ENCODE assay signal across 1 cellular context in genomic region chr17:38725066-38725465, GRCh38.
TF ChIP-seq lines count a peak whose summit lies in the region.

No MANE protein-coding gene starts in this region.

TF ChIP-seq in SK-N-SH, 30 proteins besides CTCF, POLR2A, EP300 and RAD21 (continued from another document):
- TF ChIP-seq, protein P1, sequence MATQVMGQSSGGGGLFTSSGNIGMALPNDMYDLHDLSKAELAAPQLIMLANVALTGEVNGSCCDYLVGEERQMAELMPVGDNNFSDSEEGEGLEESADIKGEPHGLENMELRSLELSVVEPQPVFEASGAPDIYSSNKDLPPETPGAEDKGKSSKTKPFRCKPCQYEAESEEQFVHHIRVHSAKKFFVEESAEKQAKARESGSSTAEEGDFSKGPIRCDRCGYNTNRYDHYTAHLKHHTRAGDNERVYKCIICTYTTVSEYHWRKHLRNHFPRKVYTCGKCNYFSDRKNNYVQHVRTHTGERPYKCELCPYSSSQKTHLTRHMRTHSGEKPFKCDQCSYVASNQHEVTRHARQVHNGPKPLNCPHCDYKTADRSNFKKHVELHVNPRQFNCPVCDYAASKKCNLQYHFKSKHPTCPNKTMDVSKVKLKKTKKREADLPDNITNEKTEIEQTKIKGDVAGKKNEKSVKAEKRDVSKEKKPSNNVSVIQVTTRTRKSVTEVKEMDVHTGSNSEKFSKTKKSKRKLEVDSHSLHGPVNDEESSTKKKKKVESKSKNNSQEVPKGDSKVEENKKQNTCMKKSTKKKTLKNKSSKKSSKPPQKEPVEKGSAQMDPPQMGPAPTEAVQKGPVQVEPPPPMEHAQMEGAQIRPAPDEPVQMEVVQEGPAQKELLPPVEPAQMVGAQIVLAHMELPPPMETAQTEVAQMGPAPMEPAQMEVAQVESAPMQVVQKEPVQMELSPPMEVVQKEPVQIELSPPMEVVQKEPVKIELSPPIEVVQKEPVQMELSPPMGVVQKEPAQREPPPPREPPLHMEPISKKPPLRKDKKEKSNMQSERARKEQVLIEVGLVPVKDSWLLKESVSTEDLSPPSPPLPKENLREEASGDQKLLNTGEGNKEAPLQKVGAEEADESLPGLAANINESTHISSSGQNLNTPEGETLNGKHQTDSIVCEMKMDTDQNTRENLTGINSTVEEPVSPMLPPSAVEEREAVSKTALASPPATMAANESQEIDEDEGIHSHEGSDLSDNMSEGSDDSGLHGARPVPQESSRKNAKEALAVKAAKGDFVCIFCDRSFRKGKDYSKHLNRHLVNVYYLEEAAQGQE (IDR thresholded peaks at IDR 0.05; ENCODE audit: low read depth, low read length), result no peak
- TF ChIP-seq RFX5 (IDR thresholded peaks at IDR 0.05; ENCODE audit: low read length) (peak; percentile 92), POLR2AphosphoS5 (IDR thresholded peaks at IDR 0.05; ENCODE audit: low read depth, low read length) (0 out of 2 replicates have a peak, but pooled peaks have one; percentile 19), MXI1 (IDR thresholded peaks at IDR 0.05; ENCODE audit: low read depth, low read length) (peak; percentile 44; the same call in 1 of the 2 replicates), NFIC (IDR thresholded peaks at IDR 0.05; ENCODE audit: borderline replicate concordance) (no peak), FOXJ3 (CRISPR knock-in tag; IDR thresholded peaks at IDR 0.05) (no peak), GABPA (IDR thresholded peaks at IDR 0.05; ENCODE audit: low read depth) (no peak), RCOR1 (IDR thresholded peaks at IDR 0.05; ENCODE audit: low read length) (no peak), FOXM1 (IDR thresholded peaks at IDR 0.05; ENCODE audit: low read depth) (no peak), JUND (IDR thresholded peaks at IDR 0.05) (no peak), MEF2A (IDR thresholded peaks at IDR 0.05; ENCODE audit: borderline replicate concordance, low read depth) (no peak)
- TF ChIP-seq, protein P2, sequence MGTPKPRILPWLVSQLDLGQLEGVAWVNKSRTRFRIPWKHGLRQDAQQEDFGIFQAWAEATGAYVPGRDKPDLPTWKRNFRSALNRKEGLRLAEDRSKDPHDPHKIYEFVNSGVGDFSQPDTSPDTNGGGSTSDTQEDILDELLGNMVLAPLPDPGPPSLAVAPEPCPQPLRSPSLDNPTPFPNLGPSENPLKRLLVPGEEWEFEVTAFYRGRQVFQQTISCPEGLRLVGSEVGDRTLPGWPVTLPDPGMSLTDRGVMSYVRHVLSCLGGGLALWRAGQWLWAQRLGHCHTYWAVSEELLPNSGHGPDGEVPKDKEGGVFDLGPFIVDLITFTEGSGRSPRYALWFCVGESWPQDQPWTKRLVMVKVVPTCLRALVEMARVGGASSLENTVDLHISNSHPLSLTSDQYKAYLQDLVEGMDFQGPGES (IDR thresholded peaks at IDR 0.05; ENCODE audit: low read depth, low read length), result peak; percentile 22; the same call in 1 of the 2 replicates
